14 cellular contexts compared by ENCODE assay signal in genomic region chr13:46479286-46479685, GRCh38.
DNase-seq lines count a peak whose midpoint lies in the region; ATAC-seq and TF ChIP-seq lines count a peak whose summit lies in the region.
"Had no signal": no experiment of that assay in that cellular context is flagged by ENCODE, and none has a peak within 500 bp of the region (broad histone marks: within the 10 kb centered on the region; RNA-seq: fewer than 3 reads in every experiment).

No MANE protein-coding gene starts in this region.

- no peak for TF ChIP-seq CTCF in VCaP (conservative IDR thresholded peaks at IDR 0.05)

- DNase-seq in ELF-1 (ENCODE audit: low read depth, low spot score) = peak; percentile 44
- DNase-seq in NCI-H226 = no peak
- DNase-seq in epidermal melanocyte (ENCODE audit: insufficient read length, low spot score) = no peak
- no peak for DNase-seq in NCI-H1930 (lab: John Stamatoyannopoulos, UW)
- DNase-seq in left colon = no peak
- DNase-seq: ACHN; BE2C; C1 segment of cervical spinal cord; CD4-positive, alpha-beta memory T cell; COR-L47; GDM1 had no signal

- ATAC-seq in left colon = no peak
- ATAC-seq: GM23338 had no signal

- H3K36me3 ChIP-seq in mesodermal cell (ENCODE audit: control insufficient read depth, insufficient read depth, low read length) = no peaks in the 10 kb centered on the region
- H3K36me3 ChIP-seq: BE2C had no signal

- peaks cover 5% of the 10 kb centered on the region for H3K9me3 ChIP-seq in mesodermal cell (ENCODE audit: control insufficient read depth, low read length)
- H3K9me3 ChIP-seq: BE2C had no signal

- WGBS in mesodermal cell (ENCODE audit: insufficient coverage in 2 of 2), 2 experiments = 92 to 100% methylated on average over 1 of the region's 1 CpG

- H3K4me3 ChIP-seq in mesodermal cell (ENCODE audit: extremely low read depth, insufficient read depth, low read length, poor library complexity, severe bottlenecking) = no peak overlapping the region
- H3K4me3 ChIP-seq: GM23338 had no signal

- H3K4me1 ChIP-seq in mesodermal cell (ENCODE audit: control insufficient read depth, insufficient read depth, low read length, poor library complexity, severe bottlenecking) = peaks cover 25% of the 10 kb centered on the region
- H3K4me1 ChIP-seq: BE2C had no signal

- intact Hi-C loops in left colon (cut with DNase I, micrococcal nuclease) = no loop called here

- H3K27ac ChIP-seq in VCaP (peak overlapping the region; percentile 26; the same call in 1 of the 2 replicates), mesodermal cell (ENCODE audit: low read depth, low read length, severe bottlenecking) (peak overlapping the region; percentile 2)
